Comparison of ENCODE assay signal across 23 cellular contexts in the genomic region with DNA sequence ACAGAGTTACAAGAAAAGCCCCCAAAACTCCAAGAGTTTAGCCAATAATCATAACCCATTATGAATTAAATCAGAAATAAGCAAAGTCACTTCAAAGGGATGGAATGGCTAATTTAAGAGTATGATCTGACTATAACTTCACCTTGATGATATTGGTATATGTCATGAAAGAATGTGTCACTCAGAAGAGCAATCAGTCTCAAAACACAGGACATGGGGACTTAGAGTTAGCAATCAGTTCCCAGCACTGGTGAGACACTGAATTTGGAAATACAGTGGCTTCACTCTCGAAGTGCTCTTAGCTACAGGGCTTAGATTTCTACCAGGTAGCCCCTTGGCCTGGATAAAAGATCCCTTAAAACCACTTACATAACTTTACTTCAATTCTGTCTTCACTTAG.
"Had no signal": no experiment of that assay in that cellular context is flagged by ENCODE, and none has a peak within 500 bp of the region (broad histone marks: within the 10 kb centered on the region; RNA-seq: fewer than 3 reads in every experiment).

No MANE protein-coding gene starts in this region.

- H3K4me1 ChIP-seq: Peyer's patch had no signal

- H3K4me2 ChIP-seq: SK-N-SH had no signal

- H3K9me3 ChIP-seq: Peyer's patch, SK-N-SH had no signal

- H3K27ac ChIP-seq: Peyer's patch had no signal

- H3K4me3 ChIP-seq: PC-9, Peyer's patch had no signal

- H3K36me3 ChIP-seq: Peyer's patch had no signal

- H3K9ac ChIP-seq: SK-N-SH had no signal

- H2AFZ ChIP-seq: PC-9 had no signal

- H3K27me3 ChIP-seq: Peyer's patch had no signal

- DNase-seq: Karpas-422; KBM-7; MM.1S; NCI-H1092 treated with DMSO at 0.1 percent for 48 hours; NCI-H1436; NCI-H187; NCI-H2029; NCI-H2081 treated with DMSO at 0.1 percent for 48 hours; NCI-H2171; NCI-H226; NCI-H446; NCI-H510A; NCI-H524 treated with DMSO at 0.1 percent for 48 hours; NCI-H69; NCI-H774; NK-92 treated with Interleukin-12 subunit alpha and Interleukin-12 subunit beta, amount 100 ng/mL, for 24 hours; OCI-M1; PC-9; Peyer's patch; RPMI8226; SHP77; SK-N-SH; SW 1271 had no signal
